In genomic region chr16:11139624-11140375, GRCh38 we compare ENCODE assay signal across 1 cellular context.
A peak's percentile ranks its signal among the peaks of the same experiment; 100 is the strongest.
TF ChIP-seq lines count a peak whose summit lies in the region.

No MANE protein-coding gene starts in this region.

TF ChIP-seq in HepG2, 621 proteins besides CTCF, POLR2A, EP300 and RAD21 (continued from another document):
- TF ChIP-seq ZHX1 (CRISPR knock-in tag; IDR thresholded peaks at IDR 0.05; ENCODE audit: low read depth) (no peak), ZBTB34 (CRISPR knock-in tag; IDR thresholded peaks at IDR 0.05) (no peak), HNRNPL (IDR thresholded peaks at IDR 0.05; ENCODE audit: low read depth, low read length) (no peak), HDAC1 (CRISPR knock-in tag; IDR thresholded peaks at IDR 0.05) (peak; percentile 32), MXD4 (CRISPR knock-in tag; IDR thresholded peaks at IDR 0.05) (no peak)
